In the genomic region with DNA sequence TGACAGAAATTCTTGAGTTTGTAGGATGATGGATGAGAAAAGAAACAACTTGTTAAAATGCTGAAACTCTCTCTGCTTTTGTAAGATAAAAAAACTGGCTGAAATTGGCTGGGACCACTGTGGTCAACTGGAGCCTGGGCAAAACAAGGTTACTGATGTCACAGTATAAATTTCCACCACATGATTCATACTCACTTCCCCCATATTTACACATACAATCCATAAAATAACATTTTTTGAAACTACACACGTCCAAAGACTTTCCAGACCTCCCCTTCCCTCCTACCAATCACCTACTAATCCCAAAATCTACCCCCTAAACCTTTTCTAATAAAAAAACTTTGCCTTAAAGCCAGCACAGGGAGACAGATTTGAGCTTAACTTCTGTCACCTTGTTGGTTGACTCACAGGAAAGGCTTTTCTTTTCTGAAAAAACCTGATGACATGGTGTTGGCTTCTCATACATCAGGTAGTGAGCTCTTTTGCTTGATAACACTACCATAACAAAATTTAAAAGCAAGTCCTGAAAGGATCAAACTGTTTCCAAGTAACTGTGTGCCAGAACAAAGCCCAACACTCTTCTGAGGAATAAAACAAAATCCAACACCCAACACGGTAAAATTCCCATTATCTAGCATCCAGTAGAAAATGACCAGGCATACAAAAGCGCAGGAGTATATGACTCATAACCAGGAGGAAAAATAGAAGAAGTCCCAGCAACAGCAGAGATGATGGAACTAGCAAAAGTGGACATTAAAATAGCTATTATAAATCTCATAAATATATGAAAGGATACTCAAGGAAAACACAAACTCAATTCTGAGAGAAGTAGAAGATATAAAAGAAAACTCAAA, we compare ENCODE assay signal across 2 cellular contexts.
TF ChIP-seq lines count a peak whose summit lies in the region.

No MANE protein-coding gene starts in this region.

TF ChIP-seq in IMR-90, 13 proteins besides CTCF, POLR2A, EP300 and RAD21:
- TF ChIP-seq, protein P1, sequence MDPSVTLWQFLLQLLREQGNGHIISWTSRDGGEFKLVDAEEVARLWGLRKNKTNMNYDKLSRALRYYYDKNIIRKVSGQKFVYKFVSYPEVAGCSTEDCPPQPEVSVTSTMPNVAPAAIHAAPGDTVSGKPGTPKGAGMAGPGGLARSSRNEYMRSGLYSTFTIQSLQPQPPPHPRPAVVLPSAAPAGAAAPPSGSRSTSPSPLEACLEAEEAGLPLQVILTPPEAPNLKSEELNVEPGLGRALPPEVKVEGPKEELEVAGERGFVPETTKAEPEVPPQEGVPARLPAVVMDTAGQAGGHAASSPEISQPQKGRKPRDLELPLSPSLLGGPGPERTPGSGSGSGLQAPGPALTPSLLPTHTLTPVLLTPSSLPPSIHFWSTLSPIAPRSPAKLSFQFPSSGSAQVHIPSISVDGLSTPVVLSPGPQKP (IDR thresholded peaks at IDR 0.05; ENCODE audit: borderline replicate concordance, low read depth, low read length) = no peak
- TF ChIP-seq CEBPB (IDR thresholded peaks at IDR 0.05; ENCODE audit: low read depth, low read length) = no peak

TF ChIP-seq in endothelial cell of umbilical vein, 7 proteins besides CTCF, POLR2A, EP300 and RAD21:
- TF ChIP-seq MYC (IDR thresholded peaks at IDR 0.05; ENCODE audit: low read depth, low read length) (no peak), JUN (IDR thresholded peaks at IDR 0.05; ENCODE audit: borderline replicate concordance, insufficient read depth, insufficient read length, low read depth) (peak; percentile 42), FOS (IDR thresholded peaks at IDR 0.05; ENCODE audit: borderline replicate concordance, insufficient read depth, low read length) (peak; percentile 32), GATA2 (IDR thresholded peaks at IDR 0.05; ENCODE audit: insufficient read depth, insufficient read length, low read depth, low read length) (no peak), POLR2AphosphoS5 (IDR thresholded peaks at IDR 0.05; ENCODE audit: insufficient read depth, low read depth, low read length) (no peak), EZH2 (IDR thresholded peaks at IDR 0.05; ENCODE audit: borderline replicate concordance, low read depth, low read length, severe bottlenecking) (no peak)
- TF ChIP-seq, protein P2, sequence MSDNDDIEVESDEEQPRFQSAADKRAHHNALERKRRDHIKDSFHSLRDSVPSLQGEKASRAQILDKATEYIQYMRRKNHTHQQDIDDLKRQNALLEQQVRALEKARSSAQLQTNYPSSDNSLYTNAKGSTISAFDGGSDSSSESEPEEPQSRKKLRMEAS (IDR thresholded peaks at IDR 0.05; ENCODE audit: insufficient read depth, insufficient read length) = no peak
